ENCODE assay signal across 18 cellular contexts in genomic region chr9:114454652-114455051, GRCh38. TPM values are rescaled to one million over a fixed set of nuclear protein-coding genes. Genes with fewer than 3 reads are reported as not detected.
DNase-seq lines count a peak whose midpoint lies in the region; ATAC-seq and TF ChIP-seq lines count a peak whose summit lies in the region.
"Had no signal": no experiment of that assay in that cellular context is flagged by ENCODE, and none has a peak within 500 bp of the region (broad histone marks: within the 10 kb centered on the region; RNA-seq: fewer than 3 reads in every experiment).

No MANE protein-coding gene starts in this region.

- no peaks in the 10 kb centered on the region for H3K36me3 ChIP-seq in MM.1S (replicated peaks; ENCODE audit: insufficient read depth, low read length)
- H3K36me3 ChIP-seq: BLaER1 had no signal

- intact Hi-C loops in left colon (cut with DNase I, micrococcal nuclease) = no loop called here

- H3K27ac ChIP-seq in MM.1S (ENCODE audit: low read length) = no peak overlapping the region; the same call in 1 of the 2 replicates
- H3K27ac ChIP-seq: 22Rv1, BLaER1 had no signal

- H3F3A ChIP-seq in MM.1S (ENCODE audit: insufficient read depth, low read length) = peaks cover 41% of the 10 kb centered on the region

- ATAC-seq in left colon = peak; percentile 32
- ATAC-seq in HG02798 (IDR thresholded peaks at IDR 0.05; ENCODE audit: poor library complexity, unreplicated experiment) = no peak

- H3K4me2 ChIP-seq in MM.1S (ENCODE audit: low read depth, low read length) = no peak overlapping the region
- H3K4me2 ChIP-seq: BLaER1 had no signal

- no peak for TF ChIP-seq CTCF in MM.1S (IDR thresholded peaks at IDR 0.05; ENCODE audit: low read length)

- H4K20me1 ChIP-seq in MM.1S (ENCODE audit: insufficient read depth, low read length) = no peaks in the 10 kb centered on the region
- H4K20me1 ChIP-seq: BLaER1 had no signal

- 0 out of 2 replicates have a peak, but pooled peaks cover 6% of the 10 kb centered on the region for H3K9me3 ChIP-seq in MM.1S (replicated peaks; ENCODE audit: insufficient read depth, low read length)
- H3K9me3 ChIP-seq: BLaER1 had no signal

- no peak overlapping the region for H3K9ac ChIP-seq in MM.1S (ENCODE audit: low read length)
- H3K9ac ChIP-seq: BLaER1 had no signal

- H2AFZ ChIP-seq in MM.1S (ENCODE audit: low read length) = no peak overlapping the region

- H3K9me2 ChIP-seq in MM.1S (replicated peaks; ENCODE audit: insufficient read depth, low read length) = no peaks in the 10 kb centered on the region

- DNase-seq in DMS 273 (lab: John Stamatoyannopoulos, UW; ENCODE audit: unreplicated experiment) (peak; percentile 24), DMS 273 treated with DMSO at 0.1 percent for 48 hours (lab: John Stamatoyannopoulos, UW) (no peak), NCI-H1092 treated with DMSO at 0.1 percent for 48 hours (lab: John Stamatoyannopoulos, UW) (peak; percentile 48), NCI-H69 (lab: John Stamatoyannopoulos, UW) (peak; percentile 36), left colon (no peak), MM.1S (no peak), SHP77 treated with DMSO at 0.1 percent for 48 hours (lab: John Stamatoyannopoulos, UW) (no peak)
- DNase-seq: Calu3; CD8-positive, alpha-beta memory T cell; DMS153; DMS79 treated with DMSO at 0.1 percent for 48 hours; EL; GDM1; HCEC 1CT; HFFc6 had no signal

- no peaks in the 10 kb centered on the region for H3K27me3 ChIP-seq in MM.1S (replicated peaks; ENCODE audit: insufficient read depth, low read length)
- H3K27me3 ChIP-seq: BLaER1 had no signal

- H3K4me3 ChIP-seq in MM.1S (ENCODE audit: low read length) = no peak overlapping the region
- H3K4me3 ChIP-seq: BLaER1 had no signal

- H3K4me1 ChIP-seq in MM.1S (ENCODE audit: low read length) = peaks cover 40% of the 10 kb centered on the region

- peaks cover 21% of the 10 kb centered on the region for H3K79me2 ChIP-seq in MM.1S (ENCODE audit: low read length)

RNA-seq across cellular contexts. Expression of gene WHRN, which starts 50.6 kb away (rescaled TPM):
- total RNA-seq in left colon = 1 to 10 TPM; 6.1 to 7.0 TPM

Comparison
In these comparisons a context has a peak if more than half of its experiments do, and no peak if none do; other contexts are left out.
1. DNase-seq: peak in DMS 273 (single experiment), NCI-H1092 treated with DMSO at 0.1 percent for 48 hours (single experiment) and NCI-H69 (single experiment); none in DMS 273 treated with DMSO at 0.1 percent for 48 hours (single experiment), left colon (0 of 2), MM.1S (single experiment) and SHP77 treated with DMSO at 0.1 percent for 48 hours (single experiment).